In genomic region chr7:53638517-53638916, GRCh38 we compare ENCODE assay signal across 8 cellular contexts.
"Had no signal": no experiment of that assay in that cellular context is flagged by ENCODE, and none has a peak within 500 bp of the region (broad histone marks: within the 10 kb centered on the region; RNA-seq: fewer than 3 reads in every experiment).

No MANE protein-coding gene starts in this region.

- H3K4me1 Mint-ChIP-seq: IgD-negative memory B cell had no signal

- ATAC-seq: GM23338 had no signal

- H3K27me3 Mint-ChIP-seq: IgD-negative memory B cell had no signal

- H3K4me2 ChIP-seq: GM23338 had no signal

- H3K27ac ChIP-seq: HL-60 had no signal

- H3K36me3 Mint-ChIP-seq: IgD-negative memory B cell had no signal

- H3K4me3 Mint-ChIP-seq: GM23338, H9, IgD-negative memory B cell had no signal

- H3K4me3 ChIP-seq: GM23338 had no signal

- FAIRE-seq: H1, H54 had no signal

- H2AFZ ChIP-seq: GM23338 had no signal

- DNase-seq: H9, HCEC 1CT, KG1 had no signal

- H3K27ac Mint-ChIP-seq: GM23338, H9, IgD-negative memory B cell had no signal
